ENCODE assay signal across 2 cellular contexts in genomic region chr12:88029093-88029665, GRCh38.
TF ChIP-seq lines count a peak whose summit lies in the region.

A gene with protein sequence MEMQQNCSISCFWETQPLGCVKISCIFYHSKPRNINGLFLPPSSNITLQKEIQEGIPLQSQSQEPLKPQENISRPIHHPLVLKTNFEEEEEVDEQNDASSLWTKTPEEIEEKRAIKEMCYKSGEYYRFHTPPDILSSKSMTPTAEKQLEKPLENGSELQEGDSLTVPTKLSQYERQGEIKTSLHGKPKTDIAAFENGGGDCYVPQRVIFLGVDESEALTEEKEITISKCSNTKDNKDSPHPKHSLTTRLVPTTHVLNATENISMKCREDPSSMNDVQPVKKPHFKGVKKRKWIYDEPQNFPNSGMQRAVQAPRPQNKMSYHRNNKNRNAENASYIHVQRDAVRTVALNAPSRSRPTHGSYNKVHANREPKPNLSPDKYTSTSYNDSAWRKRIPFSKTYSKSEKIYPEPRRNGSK (minus strand): TSS chr12:88029401. CDS start chr12:88026962, 2,439 bp downstream.

TF ChIP-seq in HepG2, 621 proteins besides CTCF, POLR2A, EP300 and RAD21:
- TF ChIP-seq CEBPB (IDR thresholded peaks at IDR 0.05; ENCODE audit: borderline replicate concordance, low read depth, low read length) (peak; percentile 60; the same call in 1 of the 2 replicates), SSRP1 (CRISPR knock-in tag; IDR thresholded peaks at IDR 0.05) (no peak), NKX3-1 (CRISPR knock-in tag; IDR thresholded peaks at IDR 0.05) (no peak), SP140L (CRISPR knock-in tag; IDR thresholded peaks at IDR 0.05; ENCODE audit: borderline replicate concordance) (no peak), ZBTB38 (CRISPR knock-in tag; IDR thresholded peaks at IDR 0.05) (no peak), ZSCAN9 (CRISPR knock-in tag; IDR thresholded peaks at IDR 0.05; ENCODE audit: borderline replicate concordance) (no peak), CEBPG (CRISPR knock-in tag; IDR thresholded peaks at IDR 0.05) (0 out of 2 replicates have a peak, but pooled peaks have one; percentile 10)
- TF ChIP-seq, protein P1, sequence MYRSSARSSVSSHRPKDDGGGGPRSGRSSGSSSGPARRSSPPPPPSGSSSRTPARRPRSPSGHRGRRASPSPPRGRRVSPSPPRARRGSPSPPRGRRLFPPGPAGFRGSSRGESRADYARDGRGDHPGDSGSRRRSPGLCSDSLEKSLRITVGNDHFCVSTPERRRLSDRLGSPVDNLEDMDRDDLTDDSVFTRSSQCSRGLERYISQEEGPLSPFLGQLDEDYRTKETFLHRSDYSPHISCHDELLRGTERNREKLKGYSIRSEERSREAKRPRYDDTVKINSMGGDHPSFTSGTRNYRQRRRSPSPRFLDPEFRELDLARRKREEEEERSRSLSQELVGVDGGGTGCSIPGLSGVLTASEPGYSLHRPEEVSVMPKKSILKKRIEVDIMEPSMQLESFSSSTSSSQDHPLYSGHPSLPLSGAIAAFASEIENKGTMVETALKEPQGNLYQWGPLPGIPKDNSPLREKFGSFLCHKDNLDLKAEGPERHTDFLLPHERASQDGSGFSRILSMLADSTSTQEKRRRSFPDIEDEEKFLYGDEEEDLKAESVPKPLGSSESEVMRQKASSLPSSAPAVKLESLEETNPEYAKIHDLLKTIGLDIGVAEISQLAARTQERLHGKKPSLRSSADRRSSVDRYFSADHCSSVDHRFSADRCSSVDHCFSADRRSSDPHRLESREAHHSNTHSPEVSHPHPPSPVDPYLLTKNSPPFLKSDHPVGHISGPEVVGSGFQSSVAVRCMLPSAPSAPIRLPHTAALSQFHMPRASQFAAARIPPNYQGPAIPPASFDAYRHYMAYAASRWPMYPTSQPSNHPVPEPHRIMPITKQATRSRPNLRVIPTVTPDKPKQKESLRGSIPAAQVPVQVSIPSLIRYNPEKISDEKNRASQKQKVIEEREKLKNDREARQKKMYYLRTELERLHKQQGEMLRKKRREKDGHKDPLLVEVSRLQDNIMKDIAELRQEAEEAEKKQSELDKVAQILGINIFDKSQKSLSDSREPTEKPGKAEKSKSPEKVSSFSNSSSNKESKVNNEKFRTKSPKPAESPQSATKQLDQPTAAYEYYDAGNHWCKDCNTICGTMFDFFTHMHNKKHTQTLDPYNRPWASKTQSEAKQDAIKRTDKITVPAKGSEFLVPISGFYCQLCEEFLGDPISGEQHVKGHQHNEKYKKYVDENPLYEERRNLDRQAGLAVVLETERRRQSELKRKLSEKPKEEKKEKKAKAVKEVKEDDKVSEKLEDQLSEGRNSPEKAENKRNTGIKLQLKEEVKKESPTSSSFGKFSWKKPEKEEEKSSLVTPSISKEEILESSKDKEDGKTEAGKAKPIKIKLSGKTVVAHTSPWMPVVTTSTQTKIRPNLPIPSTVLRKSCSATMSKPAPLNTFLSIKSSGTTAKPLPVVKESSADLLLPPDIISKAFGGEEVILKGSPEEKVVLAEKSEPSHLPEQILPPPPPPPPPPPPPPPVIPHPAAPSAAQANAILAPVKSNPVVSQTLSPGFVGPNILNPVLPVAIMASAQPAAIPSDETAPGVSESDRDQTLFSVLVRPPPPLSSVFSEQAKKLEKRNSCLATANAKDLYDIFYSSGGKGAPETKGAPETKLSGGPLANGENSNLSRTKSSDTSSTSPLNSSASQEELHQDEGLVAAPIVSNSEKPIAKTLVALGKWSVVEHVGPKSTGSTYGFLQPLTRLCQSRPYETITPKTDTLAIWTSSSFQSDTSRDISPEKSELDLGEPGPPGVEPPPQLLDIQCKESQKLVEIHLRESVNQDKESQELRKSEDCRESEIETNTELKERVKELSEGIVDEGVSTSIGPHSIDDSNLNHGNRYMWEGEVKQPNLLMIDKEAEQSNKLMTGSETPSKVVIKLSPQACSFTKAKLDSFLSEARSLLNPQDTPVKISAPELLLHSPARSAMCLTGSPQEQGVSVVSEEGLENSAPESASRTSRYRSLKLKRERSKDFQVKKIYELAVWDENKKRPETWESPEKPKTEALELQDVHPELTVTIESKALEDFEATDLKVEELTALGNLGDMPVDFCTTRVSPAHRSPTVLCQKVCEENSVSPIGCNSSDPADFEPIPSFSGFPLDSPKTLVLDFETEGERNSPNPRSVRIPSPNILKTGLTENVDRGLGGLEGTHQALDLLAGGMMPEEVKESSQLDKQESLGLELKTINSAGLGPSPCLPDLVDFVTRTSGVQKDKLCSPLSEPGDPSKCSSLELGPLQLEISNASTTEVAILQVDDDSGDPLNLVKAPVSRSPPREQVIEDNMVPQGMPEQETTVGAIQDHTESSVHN (CRISPR knock-in tag; IDR thresholded peaks at IDR 0.05) = no peak

TF ChIP-seq in Ishikawa, 13 proteins besides CTCF, POLR2A, EP300 and RAD21:
- TF ChIP-seq CEBPB (IDR thresholded peaks at IDR 0.05) (peak; percentile 83), USF1 (IDR thresholded peaks at IDR 0.05) (no peak)
